In the genomic region with DNA sequence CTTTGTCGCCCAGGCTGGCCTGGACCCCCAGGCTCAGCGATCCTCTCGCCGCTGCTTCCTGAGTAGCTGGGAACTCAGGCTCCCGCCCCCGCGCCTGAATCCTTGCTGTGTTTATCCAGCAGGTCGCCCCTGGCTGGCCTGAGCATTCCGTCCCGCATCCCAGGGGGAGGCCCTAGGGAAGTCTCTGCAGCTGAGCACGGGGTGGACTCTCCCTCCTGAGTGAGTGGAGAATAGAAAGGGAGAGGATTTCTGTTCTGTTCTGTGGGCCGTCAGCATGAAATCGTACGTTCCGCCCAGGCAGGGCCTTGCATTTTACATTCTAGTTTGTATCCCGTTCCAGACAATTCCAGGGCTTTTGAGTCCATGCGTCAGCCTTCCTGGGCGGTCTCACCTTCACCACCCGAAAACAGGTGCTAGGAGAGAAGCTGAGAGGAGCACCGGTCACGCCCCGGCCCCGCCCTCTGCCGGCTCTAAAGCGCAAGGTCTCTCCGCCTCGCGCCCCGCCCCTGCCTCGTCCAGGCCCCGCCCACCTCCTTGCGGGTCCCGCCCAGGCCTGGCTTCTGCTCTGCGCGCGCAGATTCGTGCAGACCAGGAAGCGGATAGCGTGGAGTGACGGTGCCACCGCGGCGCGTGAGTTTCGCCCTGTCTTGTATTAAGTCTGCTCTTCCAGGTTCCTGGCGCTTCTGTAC, we compare ENCODE assay signal across 8 cellular contexts. TPM values are rescaled to one million over a fixed set of nuclear protein-coding genes. Genes with fewer than 3 reads are reported as not detected.
DNase-seq lines count a peak whose midpoint lies in the region; ATAC-seq and TF ChIP-seq lines count a peak whose summit lies in the region.

A gene (plus strand): TSS at position 586 of the 689 bp plus-strand sequence. CDS start 15,285 bp downstream, outside the sequence.

- POLR2A ChIA-PET in HEK293T (lab: Yijun Ruan, JAX) = interaction anchor here (0.6 kb wide), 1 partner anchor 74 kb away, joined by 3 read pairs; no protein-coding TSS in a partner anchor

- H3K27ac ChIP-seq in temporal lobe (ENCODE audit: low read depth, low read length) = peak within 1 kb of the TSS; percentile 7

- ATAC-seq in omental fat pad (ENCODE audit: low FRiP score) = peak; percentile 100

- TF ChIP-seq CTCF in omental fat pad (IDR thresholded peaks at IDR 0.05) = no peak

- DNase-seq in HEK293T (ENCODE audit: extremely low spot score) = peak; percentile 85
- peak; percentile 89 for DNase-seq in MV-4-11 (lab: John Stamatoyannopoulos, UW)
- DNase-seq in SK-N-DZ (ENCODE audit: low spot score) = peak; percentile 70
- peak; percentile 96 for DNase-seq in activated naive CD4-positive, alpha-beta T cell treated with anti-CD3 and anti-CD28 coated beads, Interleukin-2, amount 50 U/mL, for 16 hours
- DNase-seq in glomerular endothelial cell (ENCODE audit: extremely low read depth, low read depth, low spot score) = peak; percentile 47
- peak; percentile 92 for DNase-seq in omental fat pad (ENCODE audit: low spot score)

- CTCF ChIA-PET in HEK293T (lab: Yijun Ruan, JAX) = no interaction called here

- H3K4me3 ChIP-seq in GM08714 (ENCODE audit: low read length) = peak within 1 kb of the TSS; percentile 85

TF ChIP-seq in HEK293T, 16 proteins besides CTCF, POLR2A, EP300 and RAD21:
- TF ChIP-seq CTBP1 (IDR thresholded peaks at IDR 0.05; ENCODE audit: borderline replicate concordance) (no peak), ELF4 (IDR thresholded peaks at IDR 0.05) (peak; percentile 46; the same call in 1 of the 2 replicates)

RNA-seq across cellular contexts. Expression of the gene that starts here (rescaled TPM):
- 4.3 and 4.4 TPM in 2 replicates for polyA plus RNA-seq in SK-N-DZ (2014; cell fraction: cytosol; rRNA removed)
- polyA plus RNA-seq in SK-N-DZ (2014; cell fraction: nucleus; rRNA removed) = 5.2 and 7.4 TPM in 2 replicates
- total RNA-seq in glomerular endothelial cell (6.6 and 7.0 TPM in 2 replicates), omental fat pad (10 to 100 TPM; 10.4 to 16.8 (median 14.2) TPM), temporal lobe (16.0 TPM)

Comparison
In these comparisons a context has a peak if more than half of its experiments do, and no peak if none do; other contexts are left out.
1. Peak in every context shown above with its lines: DNase-seq, ATAC-seq, H3K4me3 ChIP-seq and H3K27ac ChIP-seq.